In the genomic region with DNA sequence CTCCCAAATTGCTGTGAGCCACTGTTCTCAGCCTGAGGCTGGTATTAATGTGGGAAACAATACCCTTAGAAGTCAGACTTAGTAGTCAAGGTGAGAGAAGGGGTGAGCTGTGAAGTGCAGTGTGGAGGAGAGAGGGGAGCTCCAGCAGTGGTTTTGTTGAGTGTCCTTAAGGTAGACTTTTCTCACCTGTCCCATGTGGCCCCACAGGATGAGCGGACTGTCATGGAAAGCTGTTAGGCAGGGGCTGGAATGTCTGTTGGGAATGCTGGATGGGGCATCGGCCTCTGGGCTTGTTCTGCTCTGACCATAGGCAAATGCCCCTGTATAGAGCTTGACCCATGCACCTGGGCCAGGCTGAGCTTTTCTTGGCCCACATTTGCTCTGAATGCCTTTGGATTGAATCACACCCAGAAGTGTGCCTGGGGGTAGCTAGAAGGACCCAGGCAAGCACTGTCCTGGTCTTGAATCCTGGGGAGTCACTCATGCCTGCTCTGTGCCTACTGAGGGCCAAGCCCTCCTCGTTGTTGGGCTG, we compare ENCODE assay signal across 10 cellular contexts. TPM values are rescaled to one million over a fixed set of nuclear protein-coding genes. Genes with fewer than 3 reads are reported as not detected.
DNase-seq lines count a peak whose midpoint lies in the region; ATAC-seq, FAIRE-seq and TF ChIP-seq lines count a peak whose summit lies in the region.
"Had no signal": no experiment of that assay in that cellular context is flagged by ENCODE, and none has a peak within 500 bp of the region (broad histone marks: within the 10 kb centered on the region; RNA-seq: fewer than 3 reads in every experiment).

No MANE protein-coding gene starts in this region.

- no peak overlapping the region for H3K23ac ChIP-seq in mesenchymal stem cell (ENCODE audit: low read length in 2 of 2)

- no peak for FAIRE-seq in K562 (lab: Jason Lieb, UNC)

- no TSS peak for BruUV-seq in K562 (replicated peaks; lab: Mats Ljungman, UMichigan)

- intact Hi-C loops in heart left ventricle (cut with DNase I) (loop anchor here in 5 of 10 donors (5.0 to 10.0 kb wide), 3 partner anchors 44 to 119 kb away; no protein-coding TSS in a partner anchor), K562 (cut with micrococcal nuclease) (no loop called here), upper lobe of right lung (cut with DNase I) (no loop called here)

- peak overlapping the region; percentile 78 for H2AK5ac ChIP-seq in mesenchymal stem cell (ENCODE audit: low read length, severe bottlenecking)

- POLR2A ChIA-PET in K562 (lab: Yijun Ruan, JAX): interaction anchor here (0.6 to 1.2 kb wide), 5 partner anchors 12 to 92 kb away, joined by 3 to 4 read pairs (median 3); no protein-coding TSS in a partner anchor

- H2AFZ ChIP-seq in K562 (ENCODE audit: low read depth, low read length) (no peak overlapping the region), mesenchymal stem cell (ENCODE audit: low read depth, low read length) (no peak overlapping the region)

- no peak for TF ChIP-seq EP300 in K562 (IDR thresholded peaks at IDR 0.05; ENCODE audit: low read length)

- DNase-seq in heart left ventricle (no peak), right atrium auricular region (ENCODE audit: low spot score) (no peak), K562 (ENCODE audit: extremely low read depth in 1 of 4, low spot score in 3 of 4) (no peak), mesenchymal stem cell (no peak), upper lobe of right lung (peak; percentile 48), HT-29 (ENCODE audit: low spot score) (no peak)
- DNase-seq: NCI-H446 treated with DMSO at 0.1 percent for 48 hours; stimulated activated CD4-positive, alpha-beta T cell treated with anti-CD3 and anti-CD28 coated beads, Interleukin-15, amount 100 ng/mL, for 24 hours had no signal

- H3K27ac ChIP-seq in heart left ventricle (peak overlapping the region; percentile 11 to 95 (median 80)), right atrium auricular region (peak overlapping the region in 1 of 2 donors; percentile 80), K562 (ENCODE audit: extremely low read depth, low read depth, low read length) (no peak overlapping the region; the same call in 2 of the 3 replicates), mesenchymal stem cell (ENCODE audit: low read length, poor library complexity, severe bottlenecking) (peak overlapping the region; percentile 99), upper lobe of right lung (peak overlapping the region; percentile 86)

- H3K9ac ChIP-seq in K562 (ENCODE audit: insufficient read depth in 1 of 2, low read depth in 2 of 2, low read length in 2 of 2) (peak overlapping the region in 1 of 2 experiments; percentile 14; a peak in 1 of 4 replicates), mesenchymal stem cell (ENCODE audit: low read length) (peak overlapping the region; percentile 55)

- H2BK15ac ChIP-seq in mesenchymal stem cell (ENCODE audit: low read depth, poor library complexity, severe bottlenecking): peak overlapping the region; percentile 30

- peak overlapping the region; percentile 2 to 55 for H3K18ac ChIP-seq in mesenchymal stem cell (ENCODE audit: low read depth in 1 of 2, low read length in 2 of 2)

- peak overlapping the region; percentile 28 for H4K91ac ChIP-seq in mesenchymal stem cell (ENCODE audit: low read length)

- no peak overlapping the region for H2BK120ac ChIP-seq in mesenchymal stem cell (ENCODE audit: low read depth, low read length)

- peak overlapping the region; percentile 66 for H4K8ac ChIP-seq in mesenchymal stem cell (ENCODE audit: low read length)

- H3K4ac ChIP-seq in mesenchymal stem cell (ENCODE audit: low read depth in 1 of 2, low read length in 2 of 2): peak overlapping the region in 1 of 2 experiments; percentile 36

- H3K9me3 ChIP-seq in heart left ventricle (peaks cover 0 to 8% (median 0%) of the 10 kb centered on the region in 12 donors), right atrium auricular region (no peaks in the 10 kb centered on the region), K562 (replicated peaks; ENCODE audit: control insufficient read depth, insufficient read depth, low read depth, low read length) (peaks cover 7% of the 10 kb centered on the region), mesenchymal stem cell (ENCODE audit: control insufficient read depth, low read length) (no peaks in the 10 kb centered on the region), upper lobe of right lung (no peaks in the 10 kb centered on the region)

- H3K4me1 ChIP-seq in heart left ventricle (peaks cover 57 to 100% (median 95%) of the 10 kb centered on the region in 12 donors), right atrium auricular region (peaks cover 0 to 95% of the 10 kb centered on the region in 2 donors), K562 (replicated peaks in 1 of 2; ENCODE audit: control insufficient read depth in 2 of 2, insufficient read depth in 2 of 2, low read length in 2 of 2) (peaks cover 83 to 84% of the 10 kb centered on the region in 2 experiments), mesenchymal stem cell (ENCODE audit: control insufficient read depth, insufficient read depth, low read depth, low read length) (peaks cover 72% of the 10 kb centered on the region), upper lobe of right lung (peaks cover 96% of the 10 kb centered on the region)

- peaks cover 7% of the 10 kb centered on the region for H4K20me1 ChIP-seq in K562 (replicated peaks; ENCODE audit: control insufficient read depth, insufficient read depth, low read length)

- peak overlapping the region in 1 of 2 experiments; percentile 88 for H2BK12ac ChIP-seq in mesenchymal stem cell (ENCODE audit: low read length in 2 of 2)

- no peaks in the 10 kb centered on the region for H3K79me1 ChIP-seq in mesenchymal stem cell (replicated peaks; ENCODE audit: low read length, poor library complexity, severe bottlenecking)

- CTCF ChIA-PET in K562 (lab: Yijun Ruan, JAX; ENCODE audit: low intra/inter-chr PET ratio): no interaction called here

- H3K4me2 ChIP-seq in K562 (ENCODE audit: insufficient read depth, low read length) (no peak overlapping the region), mesenchymal stem cell (ENCODE audit: low read length, poor library complexity, severe bottlenecking) (no peak overlapping the region)

- H3K4me3 ChIP-seq in heart left ventricle: no peak overlapping the region
- no peak overlapping the region for H3K4me3 ChIP-seq in right atrium auricular region
- H3K4me3 ChIP-seq in K562: no peak overlapping the region
- peak overlapping the region in 1 of 2 experiments; percentile 25 for H3K4me3 ChIP-seq in mesenchymal stem cell (ENCODE audit: insufficient read depth in 1 of 2, low read depth in 1 of 2, low read length in 2 of 2)
- H3K4me3 ChIP-seq in upper lobe of right lung: no peak overlapping the region

- ATAC-seq in heart left ventricle: no peak
- no peak for ATAC-seq in K562
- no peak for ATAC-seq in upper lobe of right lung
- ATAC-seq in GM18870 (IDR thresholded peaks at IDR 0.05; ENCODE audit: unreplicated experiment): no peak
- no peak for ATAC-seq in HG03097 (IDR thresholded peaks at IDR 0.05; ENCODE audit: low FRiP score, unreplicated experiment)

- peaks cover 0 to 7% (median 0%) of the 10 kb centered on the region in 9 donors for H3K36me3 ChIP-seq in heart left ventricle
- no peaks in the 10 kb centered on the region for H3K36me3 ChIP-seq in right atrium auricular region
- H3K36me3 ChIP-seq in K562 (ENCODE audit: control insufficient read depth, insufficient read depth, low read length): peaks cover 58% of the 10 kb centered on the region
- H3K36me3 ChIP-seq in mesenchymal stem cell (ENCODE audit: control insufficient read depth in 1 of 2, insufficient read depth in 2 of 2, low read depth in 1 of 2, low read length in 2 of 2): peaks cover 6 to 30% of the 10 kb centered on the region in 2 experiments
- H3K36me3 ChIP-seq in upper lobe of right lung: peaks cover 14% of the 10 kb centered on the region

- in situ Hi-C loops in K562 (cut with MboI): loop anchor here (10.0 kb wide), 1 partner anchor 117 kb away; no protein-coding TSS in a partner anchor

- WGBS in heart left ventricle, 4 donors: 81 to 95% (median 88%) methylated on average over 3 of the region's 3 CpGs
- WGBS in K562 (ENCODE audit: insufficient coverage, low coverage, missing lambda C conversion rate): 87% methylated on average over 3 of the region's 3 CpGs
- 92% methylated on average over 3 of the region's 3 CpGs for WGBS in mesenchymal stem cell

- H3K9me1 ChIP-seq in K562 (ENCODE audit: control insufficient read depth, insufficient read depth, low read length): peaks cover 7% of the 10 kb centered on the region

- peaks cover 94% of the 10 kb centered on the region for H3K79me2 ChIP-seq in K562 (ENCODE audit: control insufficient read depth, insufficient read depth, low read length)

- TF ChIP-seq RAD21 in K562 (CRISPR knock-in tag; conservative IDR thresholded peaks at IDR 0.05 in 1 of 2, IDR thresholded peaks at IDR 0.05 in 1 of 2): no peak

- no peak for TF ChIP-seq POLR2A in heart left ventricle (IDR thresholded peaks at IDR 0.05)
- no peak for TF ChIP-seq POLR2A in K562 (conservative IDR thresholded peaks at IDR 0.05)

- no peak for TF ChIP-seq CTCF in heart left ventricle (IDR thresholded peaks at IDR 0.05)
- no peak for TF ChIP-seq CTCF in right atrium auricular region (IDR thresholded peaks at IDR 0.05)
- no peak for TF ChIP-seq CTCF in K562 (IDR thresholded peaks at IDR 0.05 in 2 of 3, conservative IDR thresholded peaks at IDR 0.05 in 1 of 3; ENCODE audit: insufficient read depth in 2 of 3, low read depth in 1 of 3, low read length in 3 of 3)
- TF ChIP-seq CTCF in upper lobe of right lung (IDR thresholded peaks at IDR 0.05): no peak

- H3K27me3 ChIP-seq in heart left ventricle: no peaks in the 10 kb centered on the region
- no peaks in the 10 kb centered on the region for H3K27me3 ChIP-seq in right atrium auricular region
- no peaks in the 10 kb centered on the region for H3K27me3 ChIP-seq in K562 (ENCODE audit: control insufficient read depth in 2 of 2, insufficient read depth in 2 of 2, low read length in 2 of 2)
- H3K27me3 ChIP-seq in mesenchymal stem cell (ENCODE audit: control insufficient read depth in 1 of 2, insufficient read depth in 1 of 2, low read length in 2 of 2): no peaks in the 10 kb centered on the region
- no peaks in the 10 kb centered on the region for H3K27me3 ChIP-seq in upper lobe of right lung

- H2BK5ac ChIP-seq in mesenchymal stem cell (ENCODE audit: low read depth, low read length, poor library complexity, severe bottlenecking): peak overlapping the region; percentile 10

- peak overlapping the region in 1 of 2 experiments; percentile 61 for H3K14ac ChIP-seq in mesenchymal stem cell (ENCODE audit: low read length in 2 of 2)

RNA-seq across cellular contexts. Expression of a gene that starts 36.3 kb away (rescaled TPM):
- under 1 TPM in 1 of 9 donors, not detected in 8; 0.19 TPM for total RNA-seq in heart left ventricle
- polyA plus RNA-seq in heart left ventricle: not detected
- total RNA-seq in right atrium auricular region: under 1 TPM in 1 of 2 donors, not detected in 1; 0.12 TPM
- 0.09 TPM in 1 of 2 replicates, not detected in the other for total RNA-seq in K562 (2011; cell fraction: chromatin; rRNA removed; ENCODE audit: low replicate concordance)
- 0.26 TPM in 1 of 2 replicates, not detected in the other for total RNA-seq in K562 (2011; cell fraction: nucleolus; rRNA removed)
- 0.22 TPM in 1 of 2 replicates, not detected in the other for total RNA-seq in K562 (2011; cell fraction: nucleoplasm; rRNA removed)
- 0.29 TPM in 1 of 2 replicates, not detected in the other for total RNA-seq in K562 (2014; rRNA removed)
- 0.04 TPM in 1 of 2 replicates, not detected in the other for total RNA-seq in K562 (2014; rRNA removed; fragmentation: Illumina TruSeq; extraction: Trizol)
- 0.04 TPM in 2 replicates for total RNA-seq in K562 (2015; rRNA removed; fragmentation: Illumina TruSeq; extraction: Trizol)
- 0.13 TPM in 1 of 2 replicates, not detected in the other for total RNA-seq in K562 (2021)
- polyA plus RNA-seq in K562 (2011; rRNA removed): 0.03 TPM in 1 of 2 replicates, not detected in the other
- not detected in 2 replicates for polyA plus RNA-seq in K562 (2011; cell fraction: cytosol; rRNA removed)
- 0.03 TPM in 1 of 2 replicates, not detected in the other for polyA plus RNA-seq in K562 (2011; cell fraction: nucleus; rRNA removed)
- 0.05 and 0.06 TPM in 2 replicates for polyA plus RNA-seq in K562 (2012)
- not detected in 2 replicates for polyA plus RNA-seq in K562 (2014; fragmentation: Illumina TruSeq; extraction: Trizol)
- under 1 TPM in 1 of 2 experiments, not detected in 1; 0.14 TPM for polyA plus RNA-seq in K562 (2014; fragmentation: Nextera tagmentation; extraction: Ambion mirVana)
- polyA plus RNA-seq in K562 (2014; rRNA removed): not detected in 2 replicates
- not detected in 2 replicates for polyA minus RNA-seq in K562 (2011; rRNA and poly(A)+ RNA removed)
- not detected in 2 replicates for polyA minus RNA-seq in K562 (2011; cell fraction: cytosol; rRNA and poly(A)+ RNA removed)
- polyA minus RNA-seq in K562 (2011; cell fraction: nucleus; rRNA and poly(A)+ RNA removed): not detected in 2 replicates
- not detected for polyA plus RNA-seq in mesenchymal stem cell (2013, experiment 1 of 2)
- polyA plus RNA-seq in mesenchymal stem cell (2013, experiment 2 of 2): 0.01 TPM
- 0.43 TPM for total RNA-seq in upper lobe of right lung
- not detected in 2 replicates for total RNA-seq in HT-29 (2014; rRNA removed; shearing (Covaris generic))

RNA-seq across cellular contexts. Expression of a gene that starts 47.3 kb away (rescaled TPM):
- total RNA-seq in heart left ventricle: 10 to 100 TPM; 24.6 to 71.5 (median 39.6) TPM
- 10 to 100 TPM; 17.4 to 46.3 TPM for polyA plus RNA-seq in heart left ventricle
- total RNA-seq in right atrium auricular region: 10 to 100 TPM; 24.2 to 34.7 TPM
- 67.3 and 149 TPM in 2 replicates for total RNA-seq in K562 (2011; cell fraction: chromatin; rRNA removed; ENCODE audit: low replicate concordance)
- total RNA-seq in K562 (2011; cell fraction: nucleolus; rRNA removed): 99.9 and 106 TPM in 2 replicates
- total RNA-seq in K562 (2011; cell fraction: nucleoplasm; rRNA removed): 117 and 138 TPM in 2 replicates
- total RNA-seq in K562 (2014; rRNA removed): 22.4 and 33.3 TPM in 2 replicates
- total RNA-seq in K562 (2014; rRNA removed; fragmentation: Illumina TruSeq; extraction: Trizol): 19.0 and 23.3 TPM in 2 replicates
- total RNA-seq in K562 (2015; rRNA removed; fragmentation: Illumina TruSeq; extraction: Trizol): 22.5 and 24.4 TPM in 2 replicates
- total RNA-seq in K562 (2021): 89.2 and 92.9 TPM in 2 replicates
- 42.9 and 65.1 TPM in 2 replicates for polyA plus RNA-seq in K562 (2011; rRNA removed)
- polyA plus RNA-seq in K562 (2011; cell fraction: cytosol; rRNA removed): 52.8 and 88.0 TPM in 2 replicates
- 52.2 and 85.9 TPM in 2 replicates for polyA plus RNA-seq in K562 (2011; cell fraction: nucleus; rRNA removed)
- 44.4 and 57.4 TPM in 2 replicates for polyA plus RNA-seq in K562 (2012)
- polyA plus RNA-seq in K562 (2014; fragmentation: Illumina TruSeq; extraction: Trizol): 65.0 and 66.6 TPM in 2 replicates
- 1 to 10 TPM; 5.8 to 6.6 TPM for polyA plus RNA-seq in K562 (2014; fragmentation: Nextera tagmentation; extraction: Ambion mirVana)
- 47.2 and 57.2 TPM in 2 replicates for polyA plus RNA-seq in K562 (2014; rRNA removed)
- 21.6 and 45.5 TPM in 2 replicates for polyA minus RNA-seq in K562 (2011; rRNA and poly(A)+ RNA removed)
- polyA minus RNA-seq in K562 (2011; cell fraction: cytosol; rRNA and poly(A)+ RNA removed): 28.6 and 45.2 TPM in 2 replicates
- polyA minus RNA-seq in K562 (2011; cell fraction: nucleus; rRNA and poly(A)+ RNA removed): 20.1 and 21.1 TPM in 2 replicates
- 42.9 TPM for polyA plus RNA-seq in mesenchymal stem cell (2013, experiment 1 of 2)
- polyA plus RNA-seq in mesenchymal stem cell (2013, experiment 2 of 2): 44.5 TPM
- 157 TPM for total RNA-seq in upper lobe of right lung
- total RNA-seq in HT-29 (2014; rRNA removed; shearing (Covaris generic)): 58.3 and 65.1 TPM in 2 replicates
